Comparison of ENCODE assay signal across 16 cellular contexts in the genomic region with DNA sequence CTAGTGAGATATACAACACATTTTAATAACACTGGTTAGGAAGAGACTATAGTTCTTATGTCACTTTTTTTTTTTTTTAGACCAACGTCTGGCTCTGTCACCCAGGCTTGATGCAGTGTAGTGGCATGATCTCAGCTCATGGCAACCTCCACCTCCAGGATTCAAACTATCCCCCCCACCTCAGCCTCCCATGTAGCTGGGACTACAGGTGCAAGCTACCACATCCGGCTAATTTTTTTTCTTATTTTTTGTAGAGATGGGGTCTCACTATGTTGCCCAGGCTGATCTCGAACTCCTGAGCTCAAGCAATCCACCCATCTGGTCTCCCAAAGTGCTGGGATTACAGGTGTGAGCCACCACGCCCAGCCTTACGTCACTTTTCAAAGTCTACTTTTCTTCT.
"Had no signal": no experiment of that assay in that cellular context is flagged by ENCODE, and none has a peak within 500 bp of the region (broad histone marks: within the 10 kb centered on the region; RNA-seq: fewer than 3 reads in every experiment).

No MANE protein-coding gene starts in this region.

- H3K27me3 Mint-ChIP-seq: naive B cell had no signal

- H3K4me3 ChIP-seq: body of pancreas, left ventricle myocardium inferior, pancreas, sigmoid colon, spleen, tibial artery, uterus had no signal

- ATAC-seq: body of pancreas, pancreas had no signal

- DNase-seq: activated CD4-positive, CD25-positive, alpha-beta regulatory T cell treated with anti-CD3 and anti-CD28 coated beads, Interleukin-2, amount 50 U/mL, for 72 hours; activated gamma-delta T cell treated with Interleukin-2 at 50 U/mL for 16 hours; amygdala; body of pancreas; central memory CD4-positive, alpha-beta T cell; effector CD8-positive, alpha-beta T cell; foreskin fibroblast; left ventricle myocardium inferior; naive B cell; pancreas; sigmoid colon; spleen; SW 1271; T1000; tibial artery; uterus had no signal

- H3K27ac ChIP-seq: body of pancreas, left ventricle myocardium inferior, pancreas, sigmoid colon, spleen, tibial artery, uterus had no signal

- H3K4me1 ChIP-seq: left ventricle myocardium inferior, pancreas, sigmoid colon, tibial artery, uterus had no signal

- H3K27me3 ChIP-seq: body of pancreas, pancreas, sigmoid colon, spleen, tibial artery, uterus had no signal

- H3K9me3 ChIP-seq: body of pancreas, left ventricle myocardium inferior, pancreas, sigmoid colon, spleen, tibial artery, uterus had no signal

- H3K36me3 ChIP-seq: left ventricle myocardium inferior, pancreas, sigmoid colon, spleen, tibial artery, uterus had no signal

- FAIRE-seq: pancreas had no signal
